22 cellular contexts compared by ENCODE assay signal in genomic region chr10:104483582-104483981, GRCh38.
"Had no signal": no experiment of that assay in that cellular context is flagged by ENCODE, and none has a peak within 500 bp of the region (broad histone marks: within the 10 kb centered on the region; RNA-seq: fewer than 3 reads in every experiment).

No MANE protein-coding gene starts in this region.

- H3K4me1 Mint-ChIP-seq: activated T-helper 17 cell treated with anti-CD3 and anti-CD28 coated beads, Interleukin-2, amount 50 U/mL, for 72 hours had no signal

- H3K27ac Mint-ChIP-seq: activated T-cell treated with anti-CD3 and anti-CD28 coated beads, Interleukin-2, amount 50 U/mL, for 24 hours; activated T-helper 17 cell treated with anti-CD3 and anti-CD28 coated beads, Interleukin-2, amount 50 U/mL, for 72 hours; endodermal cell; natural killer cell treated with Interleukin-12 subunit alpha and Interleukin-12 subunit beta and Interleukin-15 and Interleukin-18, amount 100 ng/mL, for 72 hours; progenitor cell of endocrine pancreas had no signal

- ATAC-seq: activated T-helper 17 cell treated with anti-CD3 and anti-CD28 coated beads, Interleukin-2, amount 50 U/mL, for 72 hours; body of pancreas; gastroesophageal sphincter; heart left ventricle; left cardiac atrium; natural killer cell treated with Interleukin-12 subunit alpha and Interleukin-12 subunit beta and Interleukin-15 and Interleukin-18, amount 100 ng/mL, for 72 hours; upper lobe of right lung had no signal

- H3K4me3 Mint-ChIP-seq: activated T-cell treated with anti-CD3 and anti-CD28 coated beads, Interleukin-2, amount 50 U/mL, for 24 hours; activated T-helper 17 cell treated with anti-CD3 and anti-CD28 coated beads, Interleukin-2, amount 50 U/mL, for 72 hours; endodermal cell; natural killer cell treated with Interleukin-12 subunit alpha and Interleukin-12 subunit beta and Interleukin-15 and Interleukin-18, amount 100 ng/mL, for 72 hours had no signal

- DNase-seq: activated CD8-positive, alpha-beta memory T cell treated with anti-CD3 and anti-CD28 coated beads, Interleukin-2, amount 50 U/mL, for 4 hours; activated naive CD4-positive, alpha-beta T cell; activated T-cell treated with anti-CD3 and anti-CD28 coated beads, Interleukin-2, amount 50 U/mL, for 24 hours; cortex of kidney; endodermal cell; heart left ventricle; islet precursor cell; left cardiac atrium; midbrain; retina; sigmoid colon; stimulated activated CD4-positive, alpha-beta T cell treated with anti-CD3 and anti-CD28 coated beads, Interleukin-4, amount 100 ng/mL, for 1 hour; stimulated activated naive CD4-positive, alpha-beta T cell treated with Interleukin-2 at 50 U/mL for 16 hours; substantia nigra; T-helper 1 cell; thyroid gland; upper lobe of right lung had no signal

- H3K36me3 Mint-ChIP-seq: natural killer cell treated with Interleukin-12 subunit alpha and Interleukin-12 subunit beta and Interleukin-15 and Interleukin-18, amount 100 ng/mL, for 72 hours had no signal

- H3K9me3 Mint-ChIP-seq: activated T-cell treated with anti-CD3 and anti-CD28 coated beads, Interleukin-2, amount 50 U/mL, for 24 hours; activated T-helper 17 cell treated with anti-CD3 and anti-CD28 coated beads, Interleukin-2, amount 50 U/mL, for 72 hours; endodermal cell; natural killer cell treated with Interleukin-12 subunit alpha and Interleukin-12 subunit beta and Interleukin-15 and Interleukin-18, amount 100 ng/mL, for 72 hours had no signal
